ENCODE assay signal across 1 cellular context in the genomic region with DNA sequence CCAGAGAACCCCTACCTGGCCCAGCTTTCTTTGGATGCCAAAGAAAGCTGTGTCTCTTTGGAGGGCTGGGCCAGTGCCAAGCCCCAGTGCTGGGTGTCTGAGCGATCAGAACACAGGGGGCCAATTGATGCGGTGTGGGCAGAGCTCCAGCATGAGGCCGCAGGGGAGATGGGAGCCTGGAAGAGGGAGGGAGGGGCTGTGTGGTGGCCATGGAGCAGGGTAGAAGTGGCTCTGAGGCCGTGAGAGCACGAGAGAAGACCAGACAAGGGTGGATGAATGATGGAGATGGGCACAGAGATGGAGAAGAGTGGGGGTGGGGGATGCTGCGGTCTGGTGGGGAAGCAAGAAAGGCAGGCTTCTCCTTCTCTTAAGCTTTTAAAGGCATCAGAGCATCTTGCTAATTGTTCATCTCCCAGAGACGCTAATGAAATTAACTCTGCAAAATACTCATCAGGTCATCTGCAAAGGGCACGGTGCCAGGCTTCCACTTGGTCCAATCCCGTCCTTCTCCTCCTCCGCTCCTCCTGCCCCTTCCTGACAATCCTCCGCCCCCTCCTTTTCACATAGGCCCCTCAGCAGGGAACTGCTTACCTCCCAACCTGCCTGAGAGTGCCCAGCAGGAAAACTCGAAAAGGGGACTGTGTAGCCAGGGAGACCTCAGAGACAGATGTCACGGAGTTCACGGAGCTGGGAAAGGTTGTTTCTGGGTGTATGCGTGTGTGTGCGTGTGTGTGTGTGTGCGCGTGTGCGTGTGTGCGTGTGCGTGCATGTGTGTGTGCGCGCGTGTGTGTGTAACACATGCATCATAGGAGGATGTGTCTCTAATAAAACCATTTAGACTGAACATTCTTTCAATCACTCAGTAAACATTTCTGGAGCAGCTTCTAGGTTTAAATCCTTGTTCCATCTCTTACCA.
TF ChIP-seq lines count a peak whose summit lies in the region.

No MANE protein-coding gene starts in this region.

TF ChIP-seq in SK-N-SH, 30 proteins besides CTCF, POLR2A, EP300 and RAD21 (continued from another document):
- TF ChIP-seq, protein P1, sequence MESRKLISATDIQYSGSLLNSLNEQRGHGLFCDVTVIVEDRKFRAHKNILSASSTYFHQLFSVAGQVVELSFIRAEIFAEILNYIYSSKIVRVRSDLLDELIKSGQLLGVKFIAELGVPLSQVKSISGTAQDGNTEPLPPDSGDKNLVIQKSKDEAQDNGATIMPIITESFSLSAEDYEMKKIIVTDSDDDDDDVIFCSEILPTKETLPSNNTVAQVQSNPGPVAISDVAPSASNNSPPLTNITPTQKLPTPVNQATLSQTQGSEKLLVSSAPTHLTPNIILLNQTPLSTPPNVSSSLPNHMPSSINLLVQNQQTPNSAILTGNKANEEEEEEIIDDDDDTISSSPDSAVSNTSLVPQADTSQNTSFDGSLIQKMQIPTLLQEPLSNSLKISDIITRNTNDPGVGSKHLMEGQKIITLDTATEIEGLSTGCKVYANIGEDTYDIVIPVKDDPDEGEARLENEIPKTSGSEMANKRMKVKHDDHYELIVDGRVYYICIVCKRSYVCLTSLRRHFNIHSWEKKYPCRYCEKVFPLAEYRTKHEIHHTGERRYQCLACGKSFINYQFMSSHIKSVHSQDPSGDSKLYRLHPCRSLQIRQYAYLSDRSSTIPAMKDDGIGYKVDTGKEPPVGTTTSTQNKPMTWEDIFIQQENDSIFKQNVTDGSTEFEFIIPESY (IDR thresholded peaks at IDR 0.05; ENCODE audit: borderline replicate concordance, low read depth), result no peak
- no peak for TF ChIP-seq TAF1 (IDR thresholded peaks at IDR 0.05; ENCODE audit: borderline replicate concordance, low read depth, low read length)
